Comparison of ENCODE assay signal across 1 cellular context in the genomic region with DNA sequence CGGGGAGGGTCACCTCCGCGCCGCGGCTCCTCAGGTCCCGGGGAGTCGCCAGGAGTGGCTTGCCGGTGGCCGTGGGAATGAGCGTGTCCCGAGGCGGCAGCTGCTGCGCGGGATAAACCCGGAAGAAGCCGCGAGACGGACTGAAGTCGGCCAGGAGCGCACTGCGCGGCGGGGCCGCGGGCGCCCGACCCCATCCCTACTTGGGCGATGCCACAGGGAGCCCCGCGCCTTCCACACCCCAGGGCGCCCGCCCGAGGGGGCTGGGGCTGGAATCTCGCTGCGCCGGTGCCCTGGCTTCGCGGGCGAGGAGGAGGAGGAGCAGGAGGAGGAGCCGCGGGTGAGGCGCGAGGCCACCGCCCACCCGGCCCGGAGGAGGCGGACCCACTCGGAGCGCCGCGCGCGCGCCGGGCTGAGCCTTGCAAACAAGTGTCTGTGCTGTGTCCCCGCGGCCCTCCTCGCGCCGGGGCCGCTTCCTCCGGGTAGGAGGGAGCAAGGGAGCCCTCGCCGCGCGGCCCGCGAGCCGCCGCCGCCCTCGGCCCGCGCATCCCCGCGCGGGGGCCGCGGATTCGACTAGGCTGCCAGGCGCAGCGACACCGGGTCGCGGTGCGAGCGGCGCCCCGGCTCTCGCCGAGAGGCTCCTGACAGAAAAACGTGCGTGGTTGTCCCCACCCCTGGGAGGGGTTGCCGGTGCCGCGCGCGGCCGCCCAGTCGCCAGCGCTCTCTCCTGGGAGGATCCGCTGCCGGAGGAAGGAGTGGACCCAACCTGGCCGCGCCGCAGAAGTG.
TF ChIP-seq lines count a peak whose summit lies in the region.

A gene (plus strand): TSS at position 412 of the 783 bp plus-strand sequence.

TF ChIP-seq in K562, 482 proteins besides CTCF, POLR2A, EP300 and RAD21 (continued from another document and continues in another):
- TF ChIP-seq KLF16 (IDR thresholded peaks at IDR 0.05), result no peak
- TF ChIP-seq SIRT6 (IDR thresholded peaks at IDR 0.05; ENCODE audit: low read depth, low read length), result no peak
- no peak for TF ChIP-seq NFRKB (IDR thresholded peaks at IDR 0.05; ENCODE audit: low read depth)
- TF ChIP-seq, protein P1, sequence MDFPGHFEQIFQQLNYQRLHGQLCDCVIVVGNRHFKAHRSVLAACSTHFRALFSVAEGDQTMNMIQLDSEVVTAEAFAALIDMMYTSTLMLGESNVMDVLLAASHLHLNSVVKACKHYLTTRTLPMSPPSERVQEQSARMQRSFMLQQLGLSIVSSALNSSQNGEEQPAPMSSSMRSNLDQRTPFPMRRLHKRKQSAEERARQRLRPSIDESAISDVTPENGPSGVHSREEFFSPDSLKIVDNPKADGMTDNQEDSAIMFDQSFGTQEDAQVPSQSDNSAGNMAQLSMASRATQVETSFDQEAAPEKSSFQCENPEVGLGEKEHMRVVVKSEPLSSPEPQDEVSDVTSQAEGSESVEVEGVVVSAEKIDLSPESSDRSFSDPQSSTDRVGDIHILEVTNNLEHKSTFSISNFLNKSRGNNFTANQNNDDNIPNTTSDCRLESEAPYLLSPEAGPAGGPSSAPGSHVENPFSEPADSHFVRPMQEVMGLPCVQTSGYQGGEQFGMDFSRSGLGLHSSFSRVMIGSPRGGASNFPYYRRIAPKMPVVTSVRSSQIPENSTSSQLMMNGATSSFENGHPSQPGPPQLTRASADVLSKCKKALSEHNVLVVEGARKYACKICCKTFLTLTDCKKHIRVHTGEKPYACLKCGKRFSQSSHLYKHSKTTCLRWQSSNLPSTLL (IDR thresholded peaks at IDR 0.05), result no peak
- TF ChIP-seq, protein P2, sequence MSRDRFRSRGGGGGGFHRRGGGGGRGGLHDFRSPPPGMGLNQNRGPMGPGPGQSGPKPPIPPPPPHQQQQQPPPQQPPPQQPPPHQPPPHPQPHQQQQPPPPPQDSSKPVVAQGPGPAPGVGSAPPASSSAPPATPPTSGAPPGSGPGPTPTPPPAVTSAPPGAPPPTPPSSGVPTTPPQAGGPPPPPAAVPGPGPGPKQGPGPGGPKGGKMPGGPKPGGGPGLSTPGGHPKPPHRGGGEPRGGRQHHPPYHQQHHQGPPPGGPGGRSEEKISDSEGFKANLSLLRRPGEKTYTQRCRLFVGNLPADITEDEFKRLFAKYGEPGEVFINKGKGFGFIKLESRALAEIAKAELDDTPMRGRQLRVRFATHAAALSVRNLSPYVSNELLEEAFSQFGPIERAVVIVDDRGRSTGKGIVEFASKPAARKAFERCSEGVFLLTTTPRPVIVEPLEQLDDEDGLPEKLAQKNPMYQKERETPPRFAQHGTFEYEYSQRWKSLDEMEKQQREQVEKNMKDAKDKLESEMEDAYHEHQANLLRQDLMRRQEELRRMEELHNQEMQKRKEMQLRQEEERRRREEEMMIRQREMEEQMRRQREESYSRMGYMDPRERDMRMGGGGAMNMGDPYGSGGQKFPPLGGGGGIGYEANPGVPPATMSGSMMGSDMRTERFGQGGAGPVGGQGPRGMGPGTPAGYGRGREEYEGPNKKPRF (IDR thresholded peaks at IDR 0.05; ENCODE audit: low read depth, low read length), result no peak
- TF ChIP-seq, protein P3, sequence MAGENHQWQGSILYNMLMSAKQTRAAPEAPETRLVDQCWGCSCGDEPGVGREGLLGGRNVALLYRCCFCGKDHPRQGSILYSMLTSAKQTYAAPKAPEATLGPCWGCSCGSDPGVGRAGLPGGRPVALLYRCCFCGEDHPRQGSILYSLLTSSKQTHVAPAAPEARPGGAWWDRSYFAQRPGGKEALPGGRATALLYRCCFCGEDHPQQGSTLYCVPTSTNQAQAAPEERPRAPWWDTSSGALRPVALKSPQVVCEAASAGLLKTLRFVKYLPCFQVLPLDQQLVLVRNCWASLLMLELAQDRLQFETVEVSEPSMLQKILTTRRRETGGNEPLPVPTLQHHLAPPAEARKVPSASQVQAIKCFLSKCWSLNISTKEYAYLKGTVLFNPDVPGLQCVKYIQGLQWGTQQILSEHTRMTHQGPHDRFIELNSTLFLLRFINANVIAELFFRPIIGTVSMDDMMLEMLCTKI (IDR thresholded peaks at IDR 0.05; ENCODE audit: partially characterized antibody), result no peak
- TF ChIP-seq MCM3 (IDR thresholded peaks at IDR 0.05), result no peak
- peak; percentile 52 for TF ChIP-seq ZNF12 (CRISPR knock-in tag; IDR thresholded peaks at IDR 0.05)
- TF ChIP-seq PCBP2 (IDR thresholded peaks at IDR 0.05; ENCODE audit: low read depth, low read length, poor library complexity, severe bottlenecking), result no peak
- TF ChIP-seq ZNF76 (CRISPR knock-in tag; IDR thresholded peaks at IDR 0.05; ENCODE audit: borderline replicate concordance), result peak; percentile 24; the same call in 1 of the 2 replicates
- TF ChIP-seq ASH1L (IDR thresholded peaks at IDR 0.05; ENCODE audit: borderline replicate concordance, low read depth, partially characterized antibody), result no peak
- no peak for TF ChIP-seq PHF20 (IDR thresholded peaks at IDR 0.05; ENCODE audit: partially characterized antibody)
- no peak for TF ChIP-seq ZBTB1 (CRISPR knock-in tag; IDR thresholded peaks at IDR 0.05; ENCODE audit: borderline replicate concordance, low read depth)
- TF ChIP-seq, protein P4, sequence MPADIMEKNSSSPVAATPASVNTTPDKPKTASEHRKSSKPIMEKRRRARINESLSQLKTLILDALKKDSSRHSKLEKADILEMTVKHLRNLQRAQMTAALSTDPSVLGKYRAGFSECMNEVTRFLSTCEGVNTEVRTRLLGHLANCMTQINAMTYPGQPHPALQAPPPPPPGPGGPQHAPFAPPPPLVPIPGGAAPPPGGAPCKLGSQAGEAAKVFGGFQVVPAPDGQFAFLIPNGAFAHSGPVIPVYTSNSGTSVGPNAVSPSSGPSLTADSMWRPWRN (IDR thresholded peaks at IDR 0.05; ENCODE audit: low read depth), result no peak
- no peak for TF ChIP-seq MEIS2 (IDR thresholded peaks at IDR 0.05; ENCODE audit: partially characterized antibody)
- TF ChIP-seq CCAR2 (IDR thresholded peaks at IDR 0.05; ENCODE audit: low read depth, low read length), result no peak
- TF ChIP-seq TEAD4 (IDR thresholded peaks at IDR 0.05; ENCODE audit: low read length), result no peak
- no peak for TF ChIP-seq TEAD4 (CRISPR knock-in tag; IDR thresholded peaks at IDR 0.05; ENCODE audit: borderline replicate concordance)
- TF ChIP-seq, protein P5, sequence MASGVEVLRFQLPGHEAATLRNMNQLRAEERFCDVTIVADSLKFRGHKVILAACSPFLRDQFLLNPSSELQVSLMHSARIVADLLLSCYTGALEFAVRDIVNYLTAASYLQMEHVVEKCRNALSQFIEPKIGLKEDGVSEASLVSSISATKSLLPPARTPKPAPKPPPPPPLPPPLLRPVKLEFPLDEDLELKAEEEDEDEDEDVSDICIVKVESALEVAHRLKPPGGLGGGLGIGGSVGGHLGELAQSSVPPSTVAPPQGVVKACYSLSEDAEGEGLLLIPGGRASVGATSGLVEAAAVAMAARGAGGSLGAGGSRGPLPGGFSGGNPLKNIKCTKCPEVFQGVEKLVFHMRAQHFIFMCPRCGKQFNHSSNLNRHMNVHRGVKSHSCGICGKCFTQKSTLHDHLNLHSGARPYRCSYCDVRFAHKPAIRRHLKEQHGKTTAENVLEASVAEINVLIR (CRISPR knock-in tag; IDR thresholded peaks at IDR 0.05), result no peak
- TF ChIP-seq HLTF (IDR thresholded peaks at IDR 0.05), result no peak
- TF ChIP-seq CREBBP (IDR thresholded peaks at IDR 0.05; ENCODE audit: low read depth, low read length), result no peak
- no peak for TF ChIP-seq RFX1 (IDR thresholded peaks at IDR 0.05)
- peak; percentile 56; the same call in 1 of the 2 replicates for TF ChIP-seq HDAC2 (IDR thresholded peaks at IDR 0.05)
- TF ChIP-seq MCM7 (IDR thresholded peaks at IDR 0.05), result no peak
- no peak for TF ChIP-seq COPS2 (conservative IDR thresholded peaks at IDR 0.05)
- no peak for TF ChIP-seq ZNF274 (IDR thresholded peaks at IDR 0.05; ENCODE audit: borderline replicate concordance, low read depth, low read length)
- TF ChIP-seq, protein P6, sequence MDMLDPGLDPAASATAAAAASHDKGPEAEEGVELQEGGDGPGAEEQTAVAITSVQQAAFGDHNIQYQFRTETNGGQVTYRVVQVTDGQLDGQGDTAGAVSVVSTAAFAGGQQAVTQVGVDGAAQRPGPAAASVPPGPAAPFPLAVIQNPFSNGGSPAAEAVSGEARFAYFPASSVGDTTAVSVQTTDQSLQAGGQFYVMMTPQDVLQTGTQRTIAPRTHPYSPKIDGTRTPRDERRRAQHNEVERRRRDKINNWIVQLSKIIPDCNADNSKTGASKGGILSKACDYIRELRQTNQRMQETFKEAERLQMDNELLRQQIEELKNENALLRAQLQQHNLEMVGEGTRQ (CRISPR knock-in tag; IDR thresholded peaks at IDR 0.05), result no peak
- TF ChIP-seq, protein P7, sequence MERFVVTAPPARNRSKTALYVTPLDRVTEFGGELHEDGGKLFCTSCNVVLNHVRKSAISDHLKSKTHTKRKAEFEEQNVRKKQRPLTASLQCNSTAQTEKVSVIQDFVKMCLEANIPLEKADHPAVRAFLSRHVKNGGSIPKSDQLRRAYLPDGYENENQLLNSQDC (CRISPR knock-in tag; IDR thresholded peaks at IDR 0.05), result no peak
- peak; percentile 84 to 86 for TF ChIP-seq NRF1 (conservative IDR thresholded peaks at IDR 0.05 in 1 of 2, IDR thresholded peaks at IDR 0.05 in 1 of 2)
- TF ChIP-seq ZZZ3 (IDR thresholded peaks at IDR 0.05), result no peak
- TF ChIP-seq, protein P8, sequence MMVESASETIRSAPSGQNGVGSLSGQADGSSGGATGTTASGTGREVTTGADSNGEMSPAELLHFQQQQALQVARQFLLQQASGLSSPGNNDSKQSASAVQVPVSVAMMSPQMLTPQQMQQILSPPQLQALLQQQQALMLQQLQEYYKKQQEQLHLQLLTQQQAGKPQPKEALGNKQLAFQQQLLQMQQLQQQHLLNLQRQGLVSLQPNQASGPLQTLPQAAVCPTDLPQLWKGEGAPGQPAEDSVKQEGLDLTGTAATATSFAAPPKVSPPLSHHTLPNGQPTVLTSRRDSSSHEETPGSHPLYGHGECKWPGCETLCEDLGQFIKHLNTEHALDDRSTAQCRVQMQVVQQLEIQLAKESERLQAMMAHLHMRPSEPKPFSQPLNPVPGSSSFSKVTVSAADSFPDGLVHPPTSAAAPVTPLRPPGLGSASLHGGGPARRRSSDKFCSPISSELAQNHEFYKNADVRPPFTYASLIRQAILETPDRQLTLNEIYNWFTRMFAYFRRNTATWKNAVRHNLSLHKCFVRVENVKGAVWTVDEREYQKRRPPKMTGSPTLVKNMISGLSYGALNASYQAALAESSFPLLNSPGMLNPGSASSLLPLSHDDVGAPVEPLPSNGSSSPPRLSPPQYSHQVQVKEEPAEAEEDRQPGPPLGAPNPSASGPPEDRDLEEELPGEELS (CRISPR knock-in tag; IDR thresholded peaks at IDR 0.05; ENCODE audit: borderline replicate concordance), result peak; percentile 74; the same call in 1 of the 2 replicates
- TF ChIP-seq ZNF140 (CRISPR knock-in tag; IDR thresholded peaks at IDR 0.05), result no peak
- no peak for TF ChIP-seq ZFP30 (CRISPR knock-in tag; IDR thresholded peaks at IDR 0.05; ENCODE audit: borderline replicate concordance)
- TF ChIP-seq, protein P9, sequence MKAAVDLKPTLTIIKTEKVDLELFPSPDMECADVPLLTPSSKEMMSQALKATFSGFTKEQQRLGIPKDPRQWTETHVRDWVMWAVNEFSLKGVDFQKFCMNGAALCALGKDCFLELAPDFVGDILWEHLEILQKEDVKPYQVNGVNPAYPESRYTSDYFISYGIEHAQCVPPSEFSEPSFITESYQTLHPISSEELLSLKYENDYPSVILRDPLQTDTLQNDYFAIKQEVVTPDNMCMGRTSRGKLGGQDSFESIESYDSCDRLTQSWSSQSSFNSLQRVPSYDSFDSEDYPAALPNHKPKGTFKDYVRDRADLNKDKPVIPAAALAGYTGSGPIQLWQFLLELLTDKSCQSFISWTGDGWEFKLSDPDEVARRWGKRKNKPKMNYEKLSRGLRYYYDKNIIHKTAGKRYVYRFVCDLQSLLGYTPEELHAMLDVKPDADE (conservative IDR thresholded peaks at IDR 0.05; ENCODE audit: control insufficient read depth, low read depth, low read length), result peak; percentile 48; the same call in 1 of the 2 replicates
- no peak for TF ChIP-seq ZNF589 (CRISPR knock-in tag; IDR thresholded peaks at IDR 0.05; ENCODE audit: low read depth)
- TF ChIP-seq, protein P10, sequence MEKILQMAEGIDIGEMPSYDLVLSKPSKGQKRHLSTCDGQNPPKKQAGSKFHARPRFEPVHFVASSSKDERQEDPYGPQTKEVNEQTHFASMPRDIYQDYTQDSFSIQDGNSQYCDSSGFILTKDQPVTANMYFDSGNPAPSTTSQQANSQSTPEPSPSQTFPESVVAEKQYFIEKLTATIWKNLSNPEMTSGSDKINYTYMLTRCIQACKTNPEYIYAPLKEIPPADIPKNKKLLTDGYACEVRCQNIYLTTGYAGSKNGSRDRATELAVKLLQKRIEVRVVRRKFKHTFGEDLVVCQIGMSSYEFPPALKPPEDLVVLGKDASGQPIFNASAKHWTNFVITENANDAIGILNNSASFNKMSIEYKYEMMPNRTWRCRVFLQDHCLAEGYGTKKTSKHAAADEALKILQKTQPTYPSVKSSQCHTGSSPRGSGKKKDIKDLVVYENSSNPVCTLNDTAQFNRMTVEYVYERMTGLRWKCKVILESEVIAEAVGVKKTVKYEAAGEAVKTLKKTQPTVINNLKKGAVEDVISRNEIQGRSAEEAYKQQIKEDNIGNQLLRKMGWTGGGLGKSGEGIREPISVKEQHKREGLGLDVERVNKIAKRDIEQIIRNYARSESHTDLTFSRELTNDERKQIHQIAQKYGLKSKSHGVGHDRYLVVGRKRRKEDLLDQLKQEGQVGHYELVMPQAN (IDR thresholded peaks at IDR 0.05; ENCODE audit: borderline replicate concordance), result peak; percentile 59; the same call in 1 of the 2 replicates
- peak; percentile 82 for TF ChIP-seq ERF (CRISPR knock-in tag; IDR thresholded peaks at IDR 0.05)
- TF ChIP-seq, protein P11, sequence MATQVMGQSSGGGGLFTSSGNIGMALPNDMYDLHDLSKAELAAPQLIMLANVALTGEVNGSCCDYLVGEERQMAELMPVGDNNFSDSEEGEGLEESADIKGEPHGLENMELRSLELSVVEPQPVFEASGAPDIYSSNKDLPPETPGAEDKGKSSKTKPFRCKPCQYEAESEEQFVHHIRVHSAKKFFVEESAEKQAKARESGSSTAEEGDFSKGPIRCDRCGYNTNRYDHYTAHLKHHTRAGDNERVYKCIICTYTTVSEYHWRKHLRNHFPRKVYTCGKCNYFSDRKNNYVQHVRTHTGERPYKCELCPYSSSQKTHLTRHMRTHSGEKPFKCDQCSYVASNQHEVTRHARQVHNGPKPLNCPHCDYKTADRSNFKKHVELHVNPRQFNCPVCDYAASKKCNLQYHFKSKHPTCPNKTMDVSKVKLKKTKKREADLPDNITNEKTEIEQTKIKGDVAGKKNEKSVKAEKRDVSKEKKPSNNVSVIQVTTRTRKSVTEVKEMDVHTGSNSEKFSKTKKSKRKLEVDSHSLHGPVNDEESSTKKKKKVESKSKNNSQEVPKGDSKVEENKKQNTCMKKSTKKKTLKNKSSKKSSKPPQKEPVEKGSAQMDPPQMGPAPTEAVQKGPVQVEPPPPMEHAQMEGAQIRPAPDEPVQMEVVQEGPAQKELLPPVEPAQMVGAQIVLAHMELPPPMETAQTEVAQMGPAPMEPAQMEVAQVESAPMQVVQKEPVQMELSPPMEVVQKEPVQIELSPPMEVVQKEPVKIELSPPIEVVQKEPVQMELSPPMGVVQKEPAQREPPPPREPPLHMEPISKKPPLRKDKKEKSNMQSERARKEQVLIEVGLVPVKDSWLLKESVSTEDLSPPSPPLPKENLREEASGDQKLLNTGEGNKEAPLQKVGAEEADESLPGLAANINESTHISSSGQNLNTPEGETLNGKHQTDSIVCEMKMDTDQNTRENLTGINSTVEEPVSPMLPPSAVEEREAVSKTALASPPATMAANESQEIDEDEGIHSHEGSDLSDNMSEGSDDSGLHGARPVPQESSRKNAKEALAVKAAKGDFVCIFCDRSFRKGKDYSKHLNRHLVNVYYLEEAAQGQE (CRISPR knock-in tag; IDR thresholded peaks at IDR 0.05; ENCODE audit: low read depth), result peak; percentile 85
- TF ChIP-seq FUS (optimal IDR thresholded peaks at IDR 0.05; ENCODE audit: low read depth, low read length), result peak; percentile 30
- no peak for TF ChIP-seq ZSCAN32 (CRISPR knock-in tag; IDR thresholded peaks at IDR 0.05)
- no peak for TF ChIP-seq ILF3 (IDR thresholded peaks at IDR 0.05; ENCODE audit: borderline replicate concordance)
- TF ChIP-seq NELFE (IDR thresholded peaks at IDR 0.05; ENCODE audit: insufficient read depth, insufficient read length), result no peak
